1 cellular context compared by ENCODE assay signal in the genomic region with DNA sequence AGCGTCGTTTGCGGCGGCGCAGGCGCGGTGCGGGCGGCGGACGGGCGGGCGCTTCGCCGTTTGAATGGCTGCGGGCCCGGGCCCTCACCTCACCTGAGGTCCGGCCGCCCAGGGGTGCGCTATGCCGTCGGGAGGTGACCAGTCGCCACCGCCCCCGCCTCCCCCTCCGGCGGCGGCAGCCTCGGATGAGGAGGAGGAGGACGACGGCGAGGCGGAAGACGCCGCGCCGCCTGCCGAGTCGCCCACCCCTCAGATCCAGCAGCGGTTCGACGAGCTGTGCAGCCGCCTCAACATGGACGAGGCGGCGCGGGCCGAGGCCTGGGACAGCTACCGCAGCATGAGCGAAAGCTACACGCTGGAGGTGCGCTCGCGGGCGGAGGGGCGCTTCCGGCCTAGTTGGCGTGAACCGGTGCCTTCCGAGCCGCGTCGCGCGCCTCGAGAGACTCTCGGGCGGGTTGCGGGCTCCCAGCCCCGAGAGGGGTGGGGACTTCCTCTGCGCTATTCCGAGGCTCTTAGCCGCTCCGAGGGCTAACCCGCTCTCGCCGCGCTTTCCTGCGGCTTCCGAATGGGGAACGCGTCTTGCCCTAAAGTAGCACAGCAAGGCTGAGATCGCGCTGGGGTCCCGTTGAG.
TF ChIP-seq lines count a peak whose summit lies in the region.

A gene with protein sequence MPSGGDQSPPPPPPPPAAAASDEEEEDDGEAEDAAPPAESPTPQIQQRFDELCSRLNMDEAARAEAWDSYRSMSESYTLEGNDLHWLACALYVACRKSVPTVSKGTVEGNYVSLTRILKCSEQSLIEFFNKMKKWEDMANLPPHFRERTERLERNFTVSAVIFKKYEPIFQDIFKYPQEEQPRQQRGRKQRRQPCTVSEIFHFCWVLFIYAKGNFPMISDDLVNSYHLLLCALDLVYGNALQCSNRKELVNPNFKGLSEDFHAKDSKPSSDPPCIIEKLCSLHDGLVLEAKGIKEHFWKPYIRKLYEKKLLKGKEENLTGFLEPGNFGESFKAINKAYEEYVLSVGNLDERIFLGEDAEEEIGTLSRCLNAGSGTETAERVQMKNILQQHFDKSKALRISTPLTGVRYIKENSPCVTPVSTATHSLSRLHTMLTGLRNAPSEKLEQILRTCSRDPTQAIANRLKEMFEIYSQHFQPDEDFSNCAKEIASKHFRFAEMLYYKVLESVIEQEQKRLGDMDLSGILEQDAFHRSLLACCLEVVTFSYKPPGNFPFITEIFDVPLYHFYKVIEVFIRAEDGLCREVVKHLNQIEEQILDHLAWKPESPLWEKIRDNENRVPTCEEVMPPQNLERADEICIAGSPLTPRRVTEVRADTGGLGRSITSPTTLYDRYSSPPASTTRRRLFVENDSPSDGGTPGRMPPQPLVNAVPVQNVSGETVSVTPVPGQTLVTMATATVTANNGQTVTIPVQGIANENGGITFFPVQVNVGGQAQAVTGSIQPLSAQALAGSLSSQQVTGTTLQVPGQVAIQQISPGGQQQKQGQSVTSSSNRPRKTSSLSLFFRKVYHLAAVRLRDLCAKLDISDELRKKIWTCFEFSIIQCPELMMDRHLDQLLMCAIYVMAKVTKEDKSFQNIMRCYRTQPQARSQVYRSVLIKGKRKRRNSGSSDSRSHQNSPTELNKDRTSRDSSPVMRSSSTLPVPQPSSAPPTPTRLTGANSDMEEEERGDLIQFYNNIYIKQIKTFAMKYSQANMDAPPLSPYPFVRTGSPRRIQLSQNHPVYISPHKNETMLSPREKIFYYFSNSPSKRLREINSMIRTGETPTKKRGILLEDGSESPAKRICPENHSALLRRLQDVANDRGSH (plus strand): TSS at position 36 of the 630 bp plus-strand sequence. CDS start 86 bp downstream, at position 122.

TF ChIP-seq in HepG2, 621 proteins besides CTCF, POLR2A, EP300 and RAD21 (continued from another document and continues in another):
- TF ChIP-seq, protein P1, sequence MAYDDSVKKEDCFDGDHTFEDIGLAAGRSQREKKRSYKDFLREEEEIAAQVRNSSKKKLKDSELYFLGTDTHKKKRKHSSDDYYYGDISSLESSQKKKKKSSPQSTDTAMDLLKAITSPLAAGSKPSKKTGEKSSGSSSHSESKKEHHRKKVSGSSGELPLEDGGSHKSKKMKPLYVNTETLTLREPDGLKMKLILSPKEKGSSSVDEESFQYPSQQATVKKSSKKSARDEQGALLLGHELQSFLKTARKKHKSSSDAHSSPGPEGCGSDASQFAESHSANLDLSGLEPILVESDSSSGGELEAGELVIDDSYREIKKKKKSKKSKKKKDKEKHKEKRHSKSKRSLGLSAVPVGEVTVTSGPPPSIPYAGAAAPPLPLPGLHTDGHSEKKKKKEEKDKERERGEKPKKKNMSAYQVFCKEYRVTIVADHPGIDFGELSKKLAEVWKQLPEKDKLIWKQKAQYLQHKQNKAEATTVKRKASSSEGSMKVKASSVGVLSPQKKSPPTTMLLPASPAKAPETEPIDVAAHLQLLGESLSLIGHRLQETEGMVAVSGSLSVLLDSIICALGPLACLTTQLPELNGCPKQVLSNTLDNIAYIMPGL (CRISPR knock-in tag; IDR thresholded peaks at IDR 0.05; ENCODE audit: borderline replicate concordance in 1 of 2, low read depth in 1 of 2): peak; percentile 76 to 92
- peak; percentile 76 for TF ChIP-seq ZNF564 (CRISPR knock-in tag; IDR thresholded peaks at IDR 0.05)
- TF ChIP-seq ZNF230 (CRISPR knock-in tag; IDR thresholded peaks at IDR 0.05): peak; percentile 85; the same call in 1 of the 2 replicates
- TF ChIP-seq NCOA1 (CRISPR knock-in tag; IDR thresholded peaks at IDR 0.05): peak; percentile 84
- peak; percentile 86; the same call in 1 of the 2 replicates for TF ChIP-seq ELF4 (CRISPR knock-in tag; IDR thresholded peaks at IDR 0.05; ENCODE audit: borderline replicate concordance)
- peak; percentile 71; the same call in 1 of the 2 replicates for TF ChIP-seq ZSCAN25 (CRISPR knock-in tag; IDR thresholded peaks at IDR 0.05)
- TF ChIP-seq ARNT2 (CRISPR knock-in tag; IDR thresholded peaks at IDR 0.05; ENCODE audit: low read depth): peak; percentile 55; the same call in 1 of the 2 replicates
- TF ChIP-seq SNRNP70 (IDR thresholded peaks at IDR 0.05; ENCODE audit: low read depth, low read length): no peak
- peak; percentile 34; the same call in 1 of the 2 replicates for TF ChIP-seq ZNF17 (CRISPR knock-in tag; IDR thresholded peaks at IDR 0.05)
- peak; percentile 90; the same call in 1 of the 2 replicates for TF ChIP-seq PAWR (CRISPR knock-in tag; IDR thresholded peaks at IDR 0.05; ENCODE audit: borderline replicate concordance)
- peak; percentile 21; the same call in 1 of the 2 replicates for TF ChIP-seq ZNF441 (CRISPR knock-in tag; IDR thresholded peaks at IDR 0.05; ENCODE audit: borderline replicate concordance)
- TF ChIP-seq CENPT (CRISPR knock-in tag; IDR thresholded peaks at IDR 0.05; ENCODE audit: low read depth): peak; percentile 49; the same call in 1 of the 2 replicates
- 0 out of 2 replicates have a peak, but pooled peaks have one; percentile 11 for TF ChIP-seq IRF2 (CRISPR knock-in tag; IDR thresholded peaks at IDR 0.05)
- peak; percentile 98 for TF ChIP-seq ZFY (CRISPR knock-in tag; IDR thresholded peaks at IDR 0.05)
- TF ChIP-seq NFKB2 (CRISPR knock-in tag; IDR thresholded peaks at IDR 0.05; ENCODE audit: borderline replicate concordance): peak; percentile 91; the same call in 1 of the 2 replicates
- TF ChIP-seq GABPB1 (CRISPR knock-in tag; IDR thresholded peaks at IDR 0.05): peak; percentile 88; the same call in 1 of the 2 replicates
- TF ChIP-seq NFYC (CRISPR knock-in tag; IDR thresholded peaks at IDR 0.05): peak; percentile 22
- TF ChIP-seq SIN3B (IDR thresholded peaks at IDR 0.05; ENCODE audit: low read length): 0 out of 2 replicates have a peak, but pooled peaks have one; percentile 23
- TF ChIP-seq MED13 (CRISPR knock-in tag; IDR thresholded peaks at IDR 0.05): peak; percentile 77; the same call in 1 of the 2 replicates
- peak; percentile 93 for TF ChIP-seq THAP11 (CRISPR knock-in tag; IDR thresholded peaks at IDR 0.05)
- TF ChIP-seq GATAD1 (CRISPR knock-in tag; IDR thresholded peaks at IDR 0.05): peak; percentile 91
- TF ChIP-seq HES4 (CRISPR knock-in tag; IDR thresholded peaks at IDR 0.05; ENCODE audit: borderline replicate concordance): peak; percentile 94
- peak; percentile 87 for TF ChIP-seq ZNF274 (CRISPR knock-in tag; IDR thresholded peaks at IDR 0.05)
- no peak for TF ChIP-seq DNMT3B (CRISPR knock-in tag; conservative IDR thresholded peaks at IDR 0.05)
- TF ChIP-seq, protein P2, sequence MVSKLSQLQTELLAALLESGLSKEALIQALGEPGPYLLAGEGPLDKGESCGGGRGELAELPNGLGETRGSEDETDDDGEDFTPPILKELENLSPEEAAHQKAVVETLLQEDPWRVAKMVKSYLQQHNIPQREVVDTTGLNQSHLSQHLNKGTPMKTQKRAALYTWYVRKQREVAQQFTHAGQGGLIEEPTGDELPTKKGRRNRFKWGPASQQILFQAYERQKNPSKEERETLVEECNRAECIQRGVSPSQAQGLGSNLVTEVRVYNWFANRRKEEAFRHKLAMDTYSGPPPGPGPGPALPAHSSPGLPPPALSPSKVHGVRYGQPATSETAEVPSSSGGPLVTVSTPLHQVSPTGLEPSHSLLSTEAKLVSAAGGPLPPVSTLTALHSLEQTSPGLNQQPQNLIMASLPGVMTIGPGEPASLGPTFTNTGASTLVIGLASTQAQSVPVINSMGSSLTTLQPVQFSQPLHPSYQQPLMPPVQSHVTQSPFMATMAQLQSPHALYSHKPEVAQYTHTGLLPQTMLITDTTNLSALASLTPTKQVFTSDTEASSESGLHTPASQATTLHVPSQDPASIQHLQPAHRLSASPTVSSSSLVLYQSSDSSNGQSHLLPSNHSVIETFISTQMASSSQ (IDR thresholded peaks at IDR 0.05; ENCODE audit: low read depth): no peak
- TF ChIP-seq, protein P2 (CRISPR knock-in tag; IDR thresholded peaks at IDR 0.05; ENCODE audit: borderline replicate concordance): peak; percentile 55; the same call in 1 of the 2 replicates
- peak; percentile 64; the same call in 1 of the 2 replicates for TF ChIP-seq ARNTL (CRISPR knock-in tag; IDR thresholded peaks at IDR 0.05)
- TF ChIP-seq HIVEP1 (CRISPR knock-in tag; IDR thresholded peaks at IDR 0.05): peak; percentile 75; the same call in 1 of the 2 replicates
- TF ChIP-seq, protein P3, sequence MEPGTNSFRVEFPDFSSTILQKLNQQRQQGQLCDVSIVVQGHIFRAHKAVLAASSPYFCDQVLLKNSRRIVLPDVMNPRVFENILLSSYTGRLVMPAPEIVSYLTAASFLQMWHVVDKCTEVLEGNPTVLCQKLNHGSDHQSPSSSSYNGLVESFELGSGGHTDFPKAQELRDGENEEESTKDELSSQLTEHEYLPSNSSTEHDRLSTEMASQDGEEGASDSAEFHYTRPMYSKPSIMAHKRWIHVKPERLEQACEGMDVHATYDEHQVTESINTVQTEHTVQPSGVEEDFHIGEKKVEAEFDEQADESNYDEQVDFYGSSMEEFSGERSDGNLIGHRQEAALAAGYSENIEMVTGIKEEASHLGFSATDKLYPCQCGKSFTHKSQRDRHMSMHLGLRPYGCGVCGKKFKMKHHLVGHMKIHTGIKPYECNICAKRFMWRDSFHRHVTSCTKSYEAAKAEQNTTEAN (CRISPR knock-in tag; conservative IDR thresholded peaks at IDR 0.05): peak; percentile 76; the same call in 1 of the 2 replicates
- peak; percentile 87; the same call in 1 of the 2 replicates for TF ChIP-seq ZNF34 (CRISPR knock-in tag; IDR thresholded peaks at IDR 0.05; ENCODE audit: borderline replicate concordance)
- TF ChIP-seq, protein P4, sequence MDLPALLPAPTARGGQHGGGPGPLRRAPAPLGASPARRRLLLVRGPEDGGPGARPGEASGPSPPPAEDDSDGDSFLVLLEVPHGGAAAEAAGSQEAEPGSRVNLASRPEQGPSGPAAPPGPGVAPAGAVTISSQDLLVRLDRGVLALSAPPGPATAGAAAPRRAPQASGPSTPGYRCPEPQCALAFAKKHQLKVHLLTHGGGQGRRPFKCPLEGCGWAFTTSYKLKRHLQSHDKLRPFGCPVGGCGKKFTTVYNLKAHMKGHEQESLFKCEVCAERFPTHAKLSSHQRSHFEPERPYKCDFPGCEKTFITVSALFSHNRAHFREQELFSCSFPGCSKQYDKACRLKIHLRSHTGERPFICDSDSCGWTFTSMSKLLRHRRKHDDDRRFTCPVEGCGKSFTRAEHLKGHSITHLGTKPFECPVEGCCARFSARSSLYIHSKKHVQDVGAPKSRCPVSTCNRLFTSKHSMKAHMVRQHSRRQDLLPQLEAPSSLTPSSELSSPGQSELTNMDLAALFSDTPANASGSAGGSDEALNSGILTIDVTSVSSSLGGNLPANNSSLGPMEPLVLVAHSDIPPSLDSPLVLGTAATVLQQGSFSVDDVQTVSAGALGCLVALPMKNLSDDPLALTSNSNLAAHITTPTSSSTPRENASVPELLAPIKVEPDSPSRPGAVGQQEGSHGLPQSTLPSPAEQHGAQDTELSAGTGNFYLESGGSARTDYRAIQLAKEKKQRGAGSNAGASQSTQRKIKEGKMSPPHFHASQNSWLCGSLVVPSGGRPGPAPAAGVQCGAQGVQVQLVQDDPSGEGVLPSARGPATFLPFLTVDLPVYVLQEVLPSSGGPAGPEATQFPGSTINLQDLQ (CRISPR knock-in tag; IDR thresholded peaks at IDR 0.05): peak; percentile 59; the same call in 1 of the 2 replicates
- peak; percentile 86 for TF ChIP-seq TAF1 (CRISPR knock-in tag; IDR thresholded peaks at IDR 0.05)
- TF ChIP-seq NONO (IDR thresholded peaks at IDR 0.05): no peak
- TF ChIP-seq NONO (CRISPR knock-in tag; conservative IDR thresholded peaks at IDR 0.05): peak; percentile 84
- peak; percentile 75 for TF ChIP-seq RBM39 (IDR thresholded peaks at IDR 0.05; ENCODE audit: low read depth, low read length, poor library complexity, severe bottlenecking)
- TF ChIP-seq, protein P5, sequence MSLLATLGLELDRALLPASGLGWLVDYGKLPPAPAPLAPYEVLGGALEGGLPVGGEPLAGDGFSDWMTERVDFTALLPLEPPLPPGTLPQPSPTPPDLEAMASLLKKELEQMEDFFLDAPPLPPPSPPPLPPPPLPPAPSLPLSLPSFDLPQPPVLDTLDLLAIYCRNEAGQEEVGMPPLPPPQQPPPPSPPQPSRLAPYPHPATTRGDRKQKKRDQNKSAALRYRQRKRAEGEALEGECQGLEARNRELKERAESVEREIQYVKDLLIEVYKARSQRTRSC (CRISPR knock-in tag; IDR thresholded peaks at IDR 0.05; ENCODE audit: low read depth): peak; percentile 94
- TF ChIP-seq, protein P6, sequence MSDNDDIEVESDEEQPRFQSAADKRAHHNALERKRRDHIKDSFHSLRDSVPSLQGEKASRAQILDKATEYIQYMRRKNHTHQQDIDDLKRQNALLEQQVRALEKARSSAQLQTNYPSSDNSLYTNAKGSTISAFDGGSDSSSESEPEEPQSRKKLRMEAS (IDR thresholded peaks at IDR 0.05): peak; percentile 81
- peak; percentile 96 for TF ChIP-seq PHF8 (CRISPR knock-in tag; IDR thresholded peaks at IDR 0.05)
- peak; percentile 33; the same call in 1 of the 2 replicates for TF ChIP-seq ZNF616 (CRISPR knock-in tag; IDR thresholded peaks at IDR 0.05; ENCODE audit: low read depth)
- TF ChIP-seq, protein P7, sequence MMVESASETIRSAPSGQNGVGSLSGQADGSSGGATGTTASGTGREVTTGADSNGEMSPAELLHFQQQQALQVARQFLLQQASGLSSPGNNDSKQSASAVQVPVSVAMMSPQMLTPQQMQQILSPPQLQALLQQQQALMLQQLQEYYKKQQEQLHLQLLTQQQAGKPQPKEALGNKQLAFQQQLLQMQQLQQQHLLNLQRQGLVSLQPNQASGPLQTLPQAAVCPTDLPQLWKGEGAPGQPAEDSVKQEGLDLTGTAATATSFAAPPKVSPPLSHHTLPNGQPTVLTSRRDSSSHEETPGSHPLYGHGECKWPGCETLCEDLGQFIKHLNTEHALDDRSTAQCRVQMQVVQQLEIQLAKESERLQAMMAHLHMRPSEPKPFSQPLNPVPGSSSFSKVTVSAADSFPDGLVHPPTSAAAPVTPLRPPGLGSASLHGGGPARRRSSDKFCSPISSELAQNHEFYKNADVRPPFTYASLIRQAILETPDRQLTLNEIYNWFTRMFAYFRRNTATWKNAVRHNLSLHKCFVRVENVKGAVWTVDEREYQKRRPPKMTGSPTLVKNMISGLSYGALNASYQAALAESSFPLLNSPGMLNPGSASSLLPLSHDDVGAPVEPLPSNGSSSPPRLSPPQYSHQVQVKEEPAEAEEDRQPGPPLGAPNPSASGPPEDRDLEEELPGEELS (CRISPR knock-in tag; IDR thresholded peaks at IDR 0.05): no peak; the same call in none of the 2 replicates
- no peak for TF ChIP-seq ZNF335 (CRISPR knock-in tag; IDR thresholded peaks at IDR 0.05)
